ENCODE assay signal across 11 cellular contexts in the genomic region with DNA sequence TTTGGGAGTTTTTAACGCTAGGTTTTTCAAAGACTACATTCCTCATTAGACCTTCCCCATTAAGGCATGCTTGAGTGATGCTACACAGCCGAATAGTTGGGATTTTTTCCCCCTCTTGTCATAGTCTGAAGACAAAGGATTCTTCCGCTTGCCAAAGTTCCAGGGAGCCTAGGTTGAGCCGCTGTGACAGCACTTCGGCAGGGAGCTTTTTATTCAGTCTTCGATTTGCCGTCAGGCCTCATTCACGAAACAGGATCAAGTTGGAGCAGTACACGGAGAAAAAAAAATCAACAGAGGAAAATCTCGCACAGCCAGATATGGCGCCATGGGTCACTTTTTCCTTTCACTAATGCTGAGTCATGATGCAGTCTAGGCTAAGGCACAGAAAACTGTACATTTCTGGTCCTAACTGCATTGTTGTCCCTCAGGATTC. TPM values are rescaled to one million over a fixed set of nuclear protein-coding genes. Genes with fewer than 3 reads are reported as not detected.
DNase-seq lines count a peak whose midpoint lies in the region; ATAC-seq, FAIRE-seq and TF ChIP-seq lines count a peak whose summit lies in the region.
"Had no signal": no experiment of that assay in that cellular context is flagged by ENCODE, and none has a peak within 500 bp of the region (broad histone marks: within the 10 kb centered on the region; RNA-seq: fewer than 3 reads in every experiment).

No MANE protein-coding gene starts in this region.

- POLR2A ChIA-PET in WTC11 (lab: Charles Lee): interaction anchor here (1.0 kb wide), 1 partner anchor 26 kb away, joined by 3 read pairs; no protein-coding TSS in a partner anchor

- no peaks in the 10 kb centered on the region for H3K27me3 ChIP-seq in gastroesophageal sphincter
- H3K27me3 ChIP-seq in neuron (ENCODE audit: insufficient read depth, low read length): no peaks in the 10 kb centered on the region
- no peaks in the 10 kb centered on the region for H3K27me3 ChIP-seq in small intestine (ENCODE audit: control insufficient read depth in 2 of 2, insufficient read depth in 2 of 2, low read length in 2 of 2)

- H3K4me3 Mint-ChIP-seq in WTC11: peak overlapping the region; percentile 34
- no peak overlapping the region for H3K4me3 Mint-ChIP-seq in stimulated activated naive CD8-positive, alpha-beta T cell treated with anti-CD3 and anti-CD28 coated beads, Interleukin-15, amount 100 ng/mL, for 72 hours
- H3K4me3 Mint-ChIP-seq: activated B cell treated with CpG ODN at 0.5 μM for 24 hours had no signal

- H3K4me3 ChIP-seq in gastroesophageal sphincter: no peak overlapping the region
- peak overlapping the region; percentile 49 for H3K4me3 ChIP-seq in neuron (ENCODE audit: low read length)
- H3K4me3 ChIP-seq in small intestine (ENCODE audit: low read depth in 1 of 2, low read length in 2 of 2): no peak overlapping the region

- ATAC-seq in WTC11 (peak; percentile 98), gastroesophageal sphincter (peak; percentile 39)
- no peak for ATAC-seq in stimulated activated naive CD8-positive, alpha-beta T cell treated with anti-CD3 and anti-CD28 coated beads, Interleukin-15, amount 100 ng/mL, for 72 hours

- TF ChIP-seq CTCF in WTC11 (IDR thresholded peaks at IDR 0.05) (no peak), gastroesophageal sphincter (IDR thresholded peaks at IDR 0.05) (no peak)

- in situ Hi-C loops in Caki2 (cut with HindIII; ENCODE audit: low pct_unique_long_range_greater_than_20kb, low sequenced_read_pairs): no loop called here

- DNase-seq in Caki2 (ENCODE audit: low read depth): peak; percentile 48
- DNase-seq in WTC11 (ENCODE audit: low spot score): peak; percentile 60
- DNase-seq in cortex of kidney (lab: John Stamatoyannopoulos, UW): no peak
- DNase-seq in stimulated activated naive CD8-positive, alpha-beta T cell treated with anti-CD3 and anti-CD28 coated beads, Interleukin-15, amount 100 ng/mL, for 72 hours: no peak
- DNase-seq in small intestine: no peak
- DNase-seq in activated CD4-positive, alpha-beta T cell treated with anti-CD3 and anti-CD28 coated beads, Interleukin-2, amount 50 U/mL, for 4 hours: no peak
- DNase-seq: activated B cell treated with CpG ODN at 0.5 μM for 24 hours, COR-L47, NCI-H526 treated with DMSO at 0.1 percent for 48 hours had no signal

- 30 to 52% methylated on average over 5 to 11 of the region's 11 CpGs for WGBS in gastroesophageal sphincter (ENCODE audit: low coverage in 1 of 2), 2 donors
- 77 to 93% (median 85%) methylated on average over 11 of the region's 11 CpGs for WGBS in small intestine, 3 donors

- H3K36me3 ChIP-seq in gastroesophageal sphincter: no peaks in the 10 kb centered on the region
- H3K36me3 ChIP-seq in neuron (ENCODE audit: insufficient read depth, low read length): no peaks in the 10 kb centered on the region
- no peaks in the 10 kb centered on the region for H3K36me3 ChIP-seq in small intestine (ENCODE audit: control insufficient read depth in 2 of 2, insufficient read depth in 2 of 2, low read length in 2 of 2)

- H3K9me3 ChIP-seq in gastroesophageal sphincter (peaks cover 0 to 18% (median 0%) of the 10 kb centered on the region in 3 donors), neuron (ENCODE audit: low read length) (peaks cover 10% of the 10 kb centered on the region), small intestine (ENCODE audit: control insufficient read depth, low read depth) (no peaks in the 10 kb centered on the region)

- TF ChIP-seq POLR2A in gastroesophageal sphincter (IDR thresholded peaks at IDR 0.05): no peak

- peaks cover 29% of the 10 kb centered on the region for H3K36me3 Mint-ChIP-seq in WTC11

- H3K9me3 Mint-ChIP-seq in WTC11: peaks cover 28% of the 10 kb centered on the region
- H3K9me3 Mint-ChIP-seq in stimulated activated naive CD8-positive, alpha-beta T cell treated with anti-CD3 and anti-CD28 coated beads, Interleukin-15, amount 100 ng/mL, for 72 hours: peaks cover 8 to 11% of the 10 kb centered on the region in 2 donors

- H3K27ac Mint-ChIP-seq in WTC11: peak overlapping the region; percentile 96
- H3K27ac Mint-ChIP-seq in stimulated activated naive CD8-positive, alpha-beta T cell treated with anti-CD3 and anti-CD28 coated beads, Interleukin-15, amount 100 ng/mL, for 72 hours: no peak overlapping the region
- H3K27ac Mint-ChIP-seq: activated B cell treated with CpG ODN at 0.5 μM for 24 hours had no signal

- H2AFZ ChIP-seq in neuron (ENCODE audit: low read depth, low read length): peak overlapping the region; percentile 14

- no peak for FAIRE-seq in small intestine (lab: Jason Lieb, UNC)

- H3K4me1 ChIP-seq in gastroesophageal sphincter (peaks cover 0 to 11% (median 0%) of the 10 kb centered on the region in 3 donors), neuron (ENCODE audit: insufficient read depth, low read length) (peaks cover 31% of the 10 kb centered on the region), small intestine (ENCODE audit: control insufficient read depth in 2 of 2, insufficient read depth in 1 of 2, low read depth in 1 of 2, low read length in 1 of 2) (no peaks in the 10 kb centered on the region)

- peak overlapping the region; percentile 4 to 73 (median 63) for H3K27ac ChIP-seq in gastroesophageal sphincter
- H3K27ac ChIP-seq in small intestine (ENCODE audit: low read depth in 1 of 2, low read length in 1 of 2): no peak overlapping the region

- no peak for TF ChIP-seq EP300 in gastroesophageal sphincter (IDR thresholded peaks at IDR 0.05)

- peaks cover 35% of the 10 kb centered on the region for H3K4me1 Mint-ChIP-seq in WTC11
- no peaks in the 10 kb centered on the region for H3K4me1 Mint-ChIP-seq in stimulated activated naive CD8-positive, alpha-beta T cell treated with anti-CD3 and anti-CD28 coated beads, Interleukin-15, amount 100 ng/mL, for 72 hours
- H3K4me1 Mint-ChIP-seq: activated B cell treated with CpG ODN at 0.5 μM for 24 hours had no signal

- H3K27me3 Mint-ChIP-seq in WTC11 (ENCODE audit: low read depth): no peaks in the 10 kb centered on the region; the same call in 1 of the 2 replicates
- peaks cover 14% of the 10 kb centered on the region for H3K27me3 Mint-ChIP-seq in stimulated activated naive CD8-positive, alpha-beta T cell treated with anti-CD3 and anti-CD28 coated beads, Interleukin-15, amount 100 ng/mL, for 72 hours
- H3K27me3 Mint-ChIP-seq: activated B cell treated with CpG ODN at 0.5 μM for 24 hours had no signal

- CTCF ChIA-PET in WTC11 (lab: Charles Lee): interaction anchor here (1.0 to 2.3 kb wide), 4 partner anchors 10 to 46 kb away, joined by 4 to 9 read pairs (median 7); partner anchors contain the start of gene SHROOM3

TF ChIP-seq in WTC11, 78 proteins besides CTCF, POLR2A, EP300 and RAD21:
- TF ChIP-seq NFE2L1 (CRISPR knock-in tag; IDR thresholded peaks at IDR 0.05) (peak; percentile 76; the same call in 1 of the 2 replicates), E2F5 (CRISPR knock-in tag; IDR thresholded peaks at IDR 0.05) (no peak), MYBL2 (CRISPR knock-in tag; IDR thresholded peaks at IDR 0.05) (no peak), TEAD1 (CRISPR knock-in tag; IDR thresholded peaks at IDR 0.05) (peak; percentile 94; the same call in 1 of the 2 replicates)
TF ChIP-seq in WTC11: peak in this region for 2.

RNA-seq across cellular contexts. Expression of gene SHROOM3, which starts 24.3 kb away (rescaled TPM):
- total RNA-seq in Caki2 (2014; rRNA removed; shearing (Covaris generic); ENCODE audit: low replicate concordance): 20.2 and 33.9 TPM in 2 replicates
- 52.2 to 71.9 TPM (median 52.6 TPM) in 3 replicates for total RNA-seq in WTC11 (2021)
- total RNA-seq in gastroesophageal sphincter: 100 to 1,000 TPM in 1 of 4 donors, 10 to 100 TPM in 3; 29.5 to 127 (median 59.9) TPM
- polyA plus RNA-seq in small intestine: 10 to 100 TPM; 21.6 to 30.2 (median 25.5) TPM

RNA-seq across cellular contexts. Expression of gene CCDC158, which starts 38.4 kb away (rescaled TPM):
- total RNA-seq in Caki2 (2014; rRNA removed; shearing (Covaris generic); ENCODE audit: low replicate concordance): not detected in 2 replicates
- total RNA-seq in WTC11 (2021) (0.05 to 0.15 TPM (median 0.07 TPM) in 3 replicates), gastroesophageal sphincter (1 to 10 TPM; 1.2 to 2.6 (median 1.5) TPM)
- polyA plus RNA-seq in small intestine: under 1 TPM in 1 of 3 donors, not detected in 2; 0.03 TPM
- total RNA-seq: activated B cell treated with CpG ODN at 0.5 μM for 24 hours had no signal

Comparison
In these comparisons a context has a peak if more than half of its experiments do, and no peak if none do; other contexts are left out.
1. DNase-seq: peak in Caki2 (single experiment) and WTC11 (single experiment); none in cortex of kidney (single experiment), stimulated activated naive CD8-positive, alpha-beta T cell treated with anti-CD3 and anti-CD28 coated beads, Interleukin-15, amount 100 ng/mL, for 72 hours (0 of 2), small intestine (single experiment) and activated CD4-positive, alpha-beta T cell treated with anti-CD3 and anti-CD28 coated beads, Interleukin-2, amount 50 U/mL, for 4 hours (0 of 2).
2. H3K27ac ChIP-seq: peak in gastroesophageal sphincter (4 of 4); none in small intestine (0 of 2).